9 cellular contexts compared by ENCODE assay signal in the genomic region with DNA sequence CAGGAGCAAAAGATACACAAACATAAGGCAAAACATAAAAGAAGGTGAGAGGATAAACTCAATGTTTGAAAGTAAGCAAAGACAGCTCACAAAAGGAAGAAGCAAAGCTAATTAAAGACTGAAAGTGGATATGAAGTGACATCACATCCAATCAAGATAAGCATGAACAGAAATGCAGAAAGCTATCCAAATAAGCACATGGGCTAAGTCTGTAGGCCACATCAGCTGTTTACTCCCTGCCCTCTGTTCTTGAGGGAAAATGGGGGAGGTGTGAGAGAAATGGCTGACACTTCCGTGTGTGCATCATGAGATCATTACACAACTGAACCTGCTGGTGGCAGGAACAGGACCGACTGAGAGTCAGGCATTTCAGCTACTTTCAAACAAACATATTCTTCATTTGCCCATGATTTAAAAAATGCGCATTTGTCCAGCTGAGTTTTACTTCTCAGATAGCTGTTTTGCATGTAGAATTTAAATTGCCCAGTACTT. TPM values are rescaled to one million over a fixed set of nuclear protein-coding genes. Genes with fewer than 3 reads are reported as not detected.
DNase-seq lines count a peak whose midpoint lies in the region; ATAC-seq and TF ChIP-seq lines count a peak whose summit lies in the region.
"Had no signal": no experiment of that assay in that cellular context is flagged by ENCODE, and none has a peak within 500 bp of the region (broad histone marks: within the 10 kb centered on the region; RNA-seq: fewer than 3 reads in every experiment).

No MANE protein-coding gene starts in this region.

- BruUV-seq in MCF 10A (replicated peaks; lab: Mats Ljungman, UMichigan): no TSS peak

- no peak overlapping the region for H3K18ac ChIP-seq in mesendoderm (ENCODE audit: low read length)

- intact Hi-C loops in MCF 10A (cut with micrococcal nuclease): no loop called here

- no peak for ATAC-seq in HG03175 (IDR thresholded peaks at IDR 0.05; ENCODE audit: unreplicated experiment)
- ATAC-seq in GM21619 (IDR thresholded peaks at IDR 0.05; ENCODE audit: unreplicated experiment): no peak

- H2BK120ac ChIP-seq in mesendoderm (ENCODE audit: low read depth, low read length): no peak overlapping the region

- H3K27me3 Mint-ChIP-seq in MCF 10A (ENCODE audit: insufficient read depth, unreplicated experiment): no peaks in the 10 kb centered on the region

- H3K79me1 ChIP-seq in mesendoderm (ENCODE audit: low read length): no peaks in the 10 kb centered on the region

- peaks cover 5% of the 10 kb centered on the region for H3K4me1 Mint-ChIP-seq in MCF 10A (ENCODE audit: insufficient read depth, unreplicated experiment)

- CTCF ChIA-PET in MCF 10A (lab: Yijun Ruan, JAX): interaction anchor here (1.1 to 1.5 kb wide), 5 partner anchors 11 to 246 kb away, joined by 3 to 4 read pairs (median 3); no protein-coding TSS in a partner anchor

- no peak overlapping the region for H4K8ac ChIP-seq in mesendoderm (ENCODE audit: low read depth, low read length)

- H3K27ac Mint-ChIP-seq in MCF 10A (ENCODE audit: low read depth, unreplicated experiment): no peak overlapping the region

- no peak overlapping the region for H3K4ac ChIP-seq in mesendoderm (ENCODE audit: low read depth, low read length)

- no peaks in the 10 kb centered on the region for H3K36me3 ChIP-seq in mesendoderm (ENCODE audit: control insufficient read depth, insufficient read depth, low read length)
- H3K36me3 ChIP-seq: SJSA1 had no signal

- POLR2A ChIA-PET in MCF 10A (lab: Yijun Ruan, JAX): interaction anchor here (0.7 to 1.5 kb wide), 5 partner anchors 9 to 784 kb away, joined by 3 to 8 read pairs (median 4); a partner anchor contains a TSS

- H4K5ac ChIP-seq in mesendoderm (ENCODE audit: low read length): no peak overlapping the region

- no peaks in the 10 kb centered on the region for H3K9me3 Mint-ChIP-seq in MCF 10A (ENCODE audit: unreplicated experiment)

- TF ChIP-seq CTCF in MCF 10A (IDR thresholded peaks at IDR 0.05; ENCODE audit: unreplicated experiment) (no peak), GM10266 (IDR thresholded peaks at IDR 0.05; ENCODE audit: control insufficient read depth, insufficient read depth, low read depth, missing control alignments) (no peak)

- no peaks in the 10 kb centered on the region for H3K36me3 Mint-ChIP-seq in MCF 10A (ENCODE audit: insufficient read depth, unreplicated experiment)

- no peaks in the 10 kb centered on the region for H3K4me1 ChIP-seq in mesendoderm (ENCODE audit: control insufficient read depth, low read depth, low read length)
- H3K4me1 ChIP-seq: SJSA1 had no signal

- no peak overlapping the region for H3K56ac ChIP-seq in mesendoderm (ENCODE audit: low read length)

- H2BK5ac ChIP-seq in mesendoderm (ENCODE audit: low read length): no peak overlapping the region

- no peaks in the 10 kb centered on the region for H3K27me3 ChIP-seq in mesendoderm (ENCODE audit: insufficient read depth, low read length, poor library complexity)
- H3K27me3 ChIP-seq: SJSA1 had no signal

- H3K23ac ChIP-seq in mesendoderm (ENCODE audit: low read length): no peak overlapping the region

- H3K4me3 ChIP-seq in mesendoderm (ENCODE audit: low read length): no peak overlapping the region
- H3K4me3 ChIP-seq: SJSA1 had no signal

- WGBS in mesendoderm (ENCODE audit: extremely low coverage, insufficient coverage, low lambda C conversion rate): no CpG with 5 or more reads among the region's 3 CpGs

- DNase-seq in GM04503 (ENCODE audit: low read depth) (peak; percentile 3), NCI-H2029 (lab: John Stamatoyannopoulos, UW) (peak; percentile 64), MCF 10A (ENCODE audit: unreplicated experiment) (peak; percentile 49), mesendoderm (peak; percentile 71), GM10266 (ENCODE audit: extremely low spot score) (no peak)
- no peak for DNase-seq in stimulated activated CD4-positive, alpha-beta T cell treated with anti-CD3 and anti-CD28 coated beads, Interleukin-15, amount 100 ng/mL, for 24 hours

- H3K9ac ChIP-seq in mesendoderm (ENCODE audit: low read length): no peak overlapping the region

- no peaks in the 10 kb centered on the region for H3K79me2 ChIP-seq in mesendoderm (ENCODE audit: control insufficient read depth, insufficient read depth, low read length)

- H3K27ac ChIP-seq in mesendoderm (ENCODE audit: low read depth, low read length): no peak overlapping the region
- H3K27ac ChIP-seq: SJSA1 had no signal

- H2AK5ac ChIP-seq in mesendoderm (ENCODE audit: low read length): no peak overlapping the region

- no peak overlapping the region for H3K4me2 ChIP-seq in mesendoderm (ENCODE audit: low read length)

- no peak overlapping the region for H2BK15ac ChIP-seq in mesendoderm (replicated peaks; ENCODE audit: low read depth)

- no peak overlapping the region for H3K4me3 Mint-ChIP-seq in MCF 10A (ENCODE audit: unreplicated experiment)

RNA-seq across cellular contexts. Expression of a gene that starts 27.3 kb away (rescaled TPM):
- 32.0 and 33.4 TPM in 2 replicates for total RNA-seq in MCF 10A (2022)
- 11.7 TPM for polyA plus RNA-seq in mesendoderm (2013, experiment 1 of 2)
- polyA plus RNA-seq in mesendoderm (2013, experiment 2 of 2): 11.6 TPM

Comparison
In these comparisons a context has a peak if more than half of its experiments do, and no peak if none do; other contexts are left out.
1. DNase-seq: peak in GM04503 (single experiment), NCI-H2029 (single experiment), MCF 10A (single experiment) and mesendoderm (single experiment); none in stimulated activated CD4-positive, alpha-beta T cell treated with anti-CD3 and anti-CD28 coated beads, Interleukin-15, amount 100 ng/mL, for 24 hours (single experiment) and GM10266 (single experiment).